Comparison of ENCODE assay signal across 9 cellular contexts in the genomic region with DNA sequence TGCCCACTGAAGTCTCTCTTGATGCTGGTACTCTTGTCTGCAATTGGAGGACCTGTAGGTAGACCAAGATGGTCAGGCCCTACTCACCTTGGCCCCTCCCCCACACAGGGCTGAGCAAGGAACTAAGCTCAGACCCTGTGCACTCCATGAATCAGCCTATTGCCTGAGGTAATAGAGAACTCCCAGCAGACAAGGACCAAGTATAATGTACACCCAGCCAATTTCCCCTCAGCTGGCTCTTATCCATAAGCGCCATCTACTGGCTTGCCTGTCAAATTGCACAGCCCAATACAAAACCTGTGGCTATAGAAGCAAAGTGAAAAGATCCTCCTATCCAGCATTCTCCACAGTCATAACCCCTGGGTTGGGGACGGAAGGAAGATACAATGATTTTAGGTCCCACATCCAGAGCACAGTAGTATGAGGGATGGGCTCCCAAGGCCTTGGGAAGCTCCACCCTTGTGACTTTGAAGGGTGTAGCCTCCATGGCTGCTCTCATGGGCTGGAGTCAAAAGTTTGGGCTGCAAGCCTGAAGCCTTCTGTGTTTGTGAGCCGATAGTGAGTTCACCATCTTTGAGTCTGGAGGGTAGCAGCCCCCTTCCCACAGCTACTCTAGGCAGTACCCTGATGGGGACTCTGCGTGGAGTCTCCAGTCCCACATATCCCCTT. TPM values are rescaled to one million over a fixed set of nuclear protein-coding genes. Genes with fewer than 3 reads are reported as not detected.
DNase-seq lines count a peak whose midpoint lies in the region; ATAC-seq and TF ChIP-seq lines count a peak whose summit lies in the region.
"Had no signal": no experiment of that assay in that cellular context is flagged by ENCODE, and none has a peak within 500 bp of the region (broad histone marks: within the 10 kb centered on the region; RNA-seq: fewer than 3 reads in every experiment).

No MANE protein-coding gene starts in this region.

- intact Hi-C loops in CD14-positive monocyte (cut with micrococcal nuclease) (loop anchor here (2.0 kb wide), 2 partner anchors 134 to 138 kb away; no protein-coding TSS in a partner anchor), colonic mucosa (cut with DNase I) (loop anchor here (10.0 kb wide), 1 partner anchor 114 kb away; no protein-coding TSS in a partner anchor)

- H3K27me3 ChIP-seq in colonic mucosa (no peaks in the 10 kb centered on the region), upper lobe of left lung (no peaks in the 10 kb centered on the region)
- H3K27me3 ChIP-seq: SJSA1 had no signal

- TF ChIP-seq EP300 in upper lobe of left lung (IDR thresholded peaks at IDR 0.05): no peak

- H3K27ac Mint-ChIP-seq in CD14-positive monocyte (no peak overlapping the region), memory B cell (no peak overlapping the region)

- H3K4me3 Mint-ChIP-seq in CD14-positive monocyte (no peak overlapping the region), memory B cell (no peak overlapping the region)

- TF ChIP-seq CTCF in CD14-positive monocyte (IDR thresholded peaks at IDR 0.05): peak; percentile 93
- peak; percentile 16 for TF ChIP-seq CTCF in colonic mucosa (IDR thresholded peaks at IDR 0.05)
- TF ChIP-seq CTCF in upper lobe of left lung (IDR thresholded peaks at IDR 0.05): peak in 5 of 6 experiments; percentile 39 to 59 (median 45)

- H3K4me1 ChIP-seq in colonic mucosa (no peaks in the 10 kb centered on the region), upper lobe of left lung (no peaks in the 10 kb centered on the region)
- H3K4me1 ChIP-seq: SJSA1 had no signal

- H3K9me3 ChIP-seq in colonic mucosa: no peaks in the 10 kb centered on the region
- H3K9me3 ChIP-seq in upper lobe of left lung: no peaks in the 10 kb centered on the region
- H3K9me3 ChIP-seq: SJSA1 had no signal

- no peak overlapping the region for H3K4me3 ChIP-seq in colonic mucosa
- no peak overlapping the region for H3K4me3 ChIP-seq in upper lobe of left lung
- H3K4me3 ChIP-seq: SJSA1 had no signal

- peak; percentile 95 for ATAC-seq in GM18868 (IDR thresholded peaks at IDR 0.05; ENCODE audit: unreplicated experiment)
- ATAC-seq in HG03025 (IDR thresholded peaks at IDR 0.05; ENCODE audit: low FRiP score, unreplicated experiment): peak; percentile 90
- peak; percentile 67 for ATAC-seq in memory B cell (ENCODE audit: low read depth)
- ATAC-seq in upper lobe of left lung (ENCODE audit: low FRiP score in 2 of 2): peak; percentile 75 to 80

- H3K36me3 Mint-ChIP-seq in CD14-positive monocyte (no peaks in the 10 kb centered on the region), memory B cell (no peaks in the 10 kb centered on the region)

- H3K4me1 Mint-ChIP-seq in CD14-positive monocyte: no peaks in the 10 kb centered on the region
- no peaks in the 10 kb centered on the region for H3K4me1 Mint-ChIP-seq in memory B cell

- TF ChIP-seq POLR2A in upper lobe of left lung (IDR thresholded peaks at IDR 0.05): no peak

- no peak overlapping the region for H3K9ac ChIP-seq in colonic mucosa (ENCODE audit: low read depth in 2 of 2, low read length in 2 of 2)

- DNase-seq in CD14-positive monocyte (ENCODE audit: low spot score): no peak
- DNase-seq in NCI-H1694 treated with DMSO at 0.1 percent for 48 hours (lab: John Stamatoyannopoulos, UW): peak; percentile 6
- peak; percentile 18 for DNase-seq in UCSD-AML1 (lab: John Stamatoyannopoulos, UW; ENCODE audit: unreplicated experiment)
- DNase-seq in colonic mucosa: peak; percentile 45
- peak; percentile 20 to 26 for DNase-seq in memory B cell (ENCODE audit: low spot score in 2 of 2)
- peak in 1 of 2 donors; percentile 55 for DNase-seq in upper lobe of left lung

- H3K27me3 Mint-ChIP-seq in CD14-positive monocyte (ENCODE audit: low read depth in 3 of 3) (peaks cover 0 to 3% (median 2%) of the 10 kb centered on the region in 3 donors), memory B cell (peaks cover 11% of the 10 kb centered on the region)

- peaks cover 0 to 3% (median 0%) of the 10 kb centered on the region in 7 donors for H3K9me3 Mint-ChIP-seq in CD14-positive monocyte
- peaks cover 1% of the 10 kb centered on the region for H3K9me3 Mint-ChIP-seq in memory B cell

- WGBS in upper lobe of left lung, 2 donors: 40 to 51% methylated on average over 2 to 4 of the region's 4 CpGs

- H3K27ac ChIP-seq in colonic mucosa: no peak overlapping the region
- H3K27ac ChIP-seq in upper lobe of left lung: no peak overlapping the region
- H3K27ac ChIP-seq: SJSA1 had no signal

- H3K36me3 ChIP-seq in colonic mucosa (no peaks in the 10 kb centered on the region), upper lobe of left lung (no peaks in the 10 kb centered on the region)
- H3K36me3 ChIP-seq: SJSA1 had no signal

RNA-seq across cellular contexts. Expression of gene GLYATL2, which starts 56.0 kb away (rescaled TPM):
- polyA plus RNA-seq in CD14-positive monocyte: not detected
- under 1 TPM in 1 of 2 donors, not detected in 1; 0.22 TPM for total RNA-seq in colonic mucosa
- total RNA-seq in upper lobe of left lung: not detected

RNA-seq across cellular contexts. Expression of gene GLYAT, which starts 56.7 kb away (rescaled TPM):
- polyA plus RNA-seq in CD14-positive monocyte: not detected
- total RNA-seq in colonic mucosa (not detected), upper lobe of left lung (not detected)
- total RNA-seq: SJSA1 had no signal

Comparison
In these comparisons a context has a peak if more than half of its experiments do, and no peak if none do; other contexts are left out.
1. CTCF ChIP-seq: peak in every context shown above with its lines; median percentile 93 in CD14-positive monocyte; 45 in upper lobe of left lung; 16 in colonic mucosa.